In the genomic region with DNA sequence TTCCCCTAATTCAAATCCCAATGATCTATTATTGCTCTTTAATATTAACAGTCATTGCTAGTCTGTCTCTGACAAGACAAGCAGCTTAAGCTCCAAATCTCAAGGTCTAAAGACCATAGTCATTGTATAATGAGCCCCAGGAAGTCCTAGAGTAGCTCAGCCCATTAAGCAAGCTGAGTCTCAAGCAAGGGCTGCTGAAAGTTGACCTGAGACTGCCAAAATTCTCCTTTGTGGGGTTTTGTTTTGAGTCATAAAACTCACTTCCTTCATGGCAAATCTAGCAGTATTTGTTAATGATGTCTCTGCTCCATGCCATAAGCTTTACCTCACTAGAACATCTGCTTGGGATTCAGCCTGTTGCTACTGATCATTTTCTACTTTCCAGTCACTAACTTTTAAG, we compare ENCODE assay signal across 15 cellular contexts.
"Had no signal": no experiment of that assay in that cellular context is flagged by ENCODE, and none has a peak within 500 bp of the region (broad histone marks: within the 10 kb centered on the region; RNA-seq: fewer than 3 reads in every experiment).

No MANE protein-coding gene starts in this region.

- H3K36me3 ChIP-seq: left ventricle myocardium inferior, neural progenitor cell, pancreas, suprapubic skin had no signal

- FAIRE-seq: keratinocyte, pancreas had no signal

- H3K27me3 ChIP-seq: body of pancreas, neural progenitor cell, pancreas, suprapubic skin had no signal

- DNase-seq: activated CD4-positive, alpha-beta T cell treated with anti-CD3 and anti-CD28 coated beads, Interleukin-2, amount 50 U/mL, for 4 hours; activated CD4-positive, CD25-positive, alpha-beta regulatory T cell treated with anti-CD3 and anti-CD28 coated beads, Interleukin-2, amount 50 U/mL, for 72 hours; activated effector memory CD4-positive, alpha-beta T cell treated with anti-CD3 and anti-CD28 coated beads, Interleukin-2, amount 50 U/mL, for 16 hours; activated T-cell treated with anti-CD3 and anti-CD28 coated beads, Interleukin-2, amount 50 U/mL, for 24 hours; amniotic stem cell; body of pancreas; effector memory CD8-positive, alpha-beta T cell; left ventricle myocardium inferior; pancreas; stimulated activated CD4-positive, alpha-beta T cell treated with anti-CD3 and anti-CD28 coated beads, Interleukin-12 subunit alpha, Interleukin-12 subunit beta, amount 100 ng/mL, for 4 hours; stimulated activated naive CD4-positive, alpha-beta T cell treated with Interleukin-2 at 50 U/mL for 16 hours had no signal

- H3K9me3 ChIP-seq: body of pancreas, left ventricle myocardium inferior, pancreas, suprapubic skin had no signal

- H3K4me2 ChIP-seq: neural progenitor cell had no signal

- H2AFZ ChIP-seq: neural progenitor cell had no signal

- H3K9ac ChIP-seq: neural progenitor cell had no signal

- H3K4me3 ChIP-seq: body of pancreas, left ventricle myocardium inferior, neural progenitor cell, pancreas, suprapubic skin had no signal

- ATAC-seq: activated naive CD4-positive, alpha-beta T cell treated with anti-CD3 and anti-CD28 coated beads, Interleukin-2, amount 50 U/mL, for 72 hours; body of pancreas; effector memory CD8-positive, alpha-beta T cell; pancreas had no signal

- H3K27ac ChIP-seq: body of pancreas, left ventricle myocardium inferior, neural progenitor cell, pancreas, suprapubic skin had no signal

- H3K4me1 ChIP-seq: body of pancreas, left ventricle myocardium inferior, neural progenitor cell, pancreas, suprapubic skin had no signal
